In the genomic region with DNA sequence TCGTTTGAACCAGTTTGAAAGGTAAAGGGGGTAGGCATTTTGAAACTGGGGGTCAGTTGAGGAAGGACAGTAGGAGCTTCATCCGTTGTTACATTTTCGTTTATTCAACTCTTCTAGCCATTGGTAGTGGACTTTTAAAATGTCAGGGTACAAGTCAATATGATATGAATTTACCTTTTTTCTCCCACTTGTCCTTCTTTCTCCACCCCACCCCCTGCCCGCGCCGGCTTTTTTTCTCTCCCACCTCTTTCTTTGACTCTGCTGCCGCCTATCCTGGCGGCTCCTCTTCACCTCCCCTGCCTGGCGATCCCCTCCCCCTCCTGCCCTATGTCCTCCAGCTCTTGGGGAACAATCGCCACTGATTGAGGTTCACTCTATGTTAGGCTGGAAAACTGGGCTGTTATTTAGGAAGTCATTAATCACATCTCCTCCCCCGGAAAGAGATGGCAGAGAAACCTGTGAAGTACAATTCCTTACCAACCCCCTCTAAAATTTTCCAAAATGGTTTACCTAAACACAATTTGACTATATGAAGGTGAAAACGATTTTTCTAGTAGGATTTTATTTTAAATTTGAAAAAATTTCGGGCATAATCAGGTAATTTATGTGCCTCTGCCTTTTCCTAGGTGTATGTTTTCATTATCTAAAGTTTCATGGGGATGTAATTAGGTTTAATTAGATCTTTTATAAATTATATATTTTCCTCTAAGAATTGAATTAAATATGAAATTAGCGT, we compare ENCODE assay signal across 1 cellular context.
TF ChIP-seq lines count a peak whose summit lies in the region.

No MANE protein-coding gene starts in this region.

TF ChIP-seq in HepG2, 621 proteins besides CTCF, POLR2A, EP300 and RAD21 (continued from another document and continues in another):
- TF ChIP-seq REPIN1 (CRISPR knock-in tag; IDR thresholded peaks at IDR 0.05; ENCODE audit: borderline replicate concordance, low read depth): no peak
- TF ChIP-seq ZNF772 (CRISPR knock-in tag; IDR thresholded peaks at IDR 0.05): no peak
- 0 out of 2 replicates have a peak, but pooled peaks have one; percentile 10 for TF ChIP-seq GABPB1 (CRISPR knock-in tag; IDR thresholded peaks at IDR 0.05)
- TF ChIP-seq, protein P1, sequence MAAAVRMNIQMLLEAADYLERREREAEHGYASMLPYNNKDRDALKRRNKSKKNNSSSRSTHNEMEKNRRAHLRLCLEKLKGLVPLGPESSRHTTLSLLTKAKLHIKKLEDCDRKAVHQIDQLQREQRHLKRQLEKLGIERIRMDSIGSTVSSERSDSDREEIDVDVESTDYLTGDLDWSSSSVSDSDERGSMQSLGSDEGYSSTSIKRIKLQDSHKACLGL (CRISPR knock-in tag; IDR thresholded peaks at IDR 0.05): no peak
- no peak for TF ChIP-seq FOXK2 (IDR thresholded peaks at IDR 0.05)
- TF ChIP-seq, protein P2, sequence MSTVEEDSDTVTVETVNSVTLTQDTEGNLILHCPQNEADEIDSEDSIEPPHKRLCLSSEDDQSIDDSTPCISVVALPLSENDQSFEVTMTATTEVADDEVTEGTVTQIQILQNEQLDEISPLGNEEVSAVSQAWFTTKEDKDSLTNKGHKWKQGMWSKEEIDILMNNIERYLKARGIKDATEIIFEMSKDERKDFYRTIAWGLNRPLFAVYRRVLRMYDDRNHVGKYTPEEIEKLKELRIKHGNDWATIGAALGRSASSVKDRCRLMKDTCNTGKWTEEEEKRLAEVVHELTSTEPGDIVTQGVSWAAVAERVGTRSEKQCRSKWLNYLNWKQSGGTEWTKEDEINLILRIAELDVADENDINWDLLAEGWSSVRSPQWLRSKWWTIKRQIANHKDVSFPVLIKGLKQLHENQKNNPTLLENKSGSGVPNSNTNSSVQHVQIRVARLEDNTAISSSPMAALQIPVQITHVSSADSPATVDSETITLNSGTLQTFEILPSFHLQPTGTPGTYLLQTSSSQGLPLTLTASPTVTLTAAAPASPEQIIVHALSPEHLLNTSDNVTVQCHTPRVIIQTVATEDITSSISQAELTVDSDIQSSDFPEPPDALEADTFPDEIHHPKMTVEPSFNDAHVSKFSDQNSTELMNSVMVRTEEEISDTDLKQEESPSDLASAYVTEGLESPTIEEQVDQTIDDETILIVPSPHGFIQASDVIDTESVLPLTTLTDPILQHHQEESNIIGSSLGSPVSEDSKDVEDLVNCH (CRISPR knock-in tag; IDR thresholded peaks at IDR 0.05): no peak
- no peak for TF ChIP-seq TEAD2 (CRISPR knock-in tag; IDR thresholded peaks at IDR 0.05)
- peak; percentile 43 for TF ChIP-seq YY1 (IDR thresholded peaks at IDR 0.05; ENCODE audit: insufficient read depth, insufficient replicate concordance, low read depth, low read length)
- no peak for TF ChIP-seq ZNF451 (CRISPR knock-in tag; IDR thresholded peaks at IDR 0.05)
- peak; percentile 45; the same call in 1 of the 2 replicates for TF ChIP-seq ERF (CRISPR knock-in tag; IDR thresholded peaks at IDR 0.05)
- no peak for TF ChIP-seq NFE2L2 (IDR thresholded peaks at IDR 0.05; ENCODE audit: low read length)
- TF ChIP-seq FOXK1 (CRISPR knock-in tag; IDR thresholded peaks at IDR 0.05; ENCODE audit: borderline replicate concordance, low read depth): no peak
- TF ChIP-seq, protein P3, sequence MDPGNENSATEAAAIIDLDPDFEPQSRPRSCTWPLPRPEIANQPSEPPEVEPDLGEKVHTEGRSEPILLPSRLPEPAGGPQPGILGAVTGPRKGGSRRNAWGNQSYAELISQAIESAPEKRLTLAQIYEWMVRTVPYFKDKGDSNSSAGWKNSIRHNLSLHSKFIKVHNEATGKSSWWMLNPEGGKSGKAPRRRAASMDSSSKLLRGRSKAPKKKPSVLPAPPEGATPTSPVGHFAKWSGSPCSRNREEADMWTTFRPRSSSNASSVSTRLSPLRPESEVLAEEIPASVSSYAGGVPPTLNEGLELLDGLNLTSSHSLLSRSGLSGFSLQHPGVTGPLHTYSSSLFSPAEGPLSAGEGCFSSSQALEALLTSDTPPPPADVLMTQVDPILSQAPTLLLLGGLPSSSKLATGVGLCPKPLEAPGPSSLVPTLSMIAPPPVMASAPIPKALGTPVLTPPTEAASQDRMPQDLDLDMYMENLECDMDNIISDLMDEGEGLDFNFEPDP (CRISPR knock-in tag; conservative IDR thresholded peaks at IDR 0.05): no peak
- TF ChIP-seq NFYC (CRISPR knock-in tag; IDR thresholded peaks at IDR 0.05): no peak
- no peak for TF ChIP-seq MTA1 (CRISPR knock-in tag; IDR thresholded peaks at IDR 0.05; ENCODE audit: borderline replicate concordance)
- TF ChIP-seq MAZ (IDR thresholded peaks at IDR 0.05; ENCODE audit: borderline replicate concordance, low read depth, low read length): no peak
- TF ChIP-seq MAZ (CRISPR knock-in tag; IDR thresholded peaks at IDR 0.05; ENCODE audit: low read depth): no peak; the same call in 1 of the 2 replicates
- TF ChIP-seq, protein P4, sequence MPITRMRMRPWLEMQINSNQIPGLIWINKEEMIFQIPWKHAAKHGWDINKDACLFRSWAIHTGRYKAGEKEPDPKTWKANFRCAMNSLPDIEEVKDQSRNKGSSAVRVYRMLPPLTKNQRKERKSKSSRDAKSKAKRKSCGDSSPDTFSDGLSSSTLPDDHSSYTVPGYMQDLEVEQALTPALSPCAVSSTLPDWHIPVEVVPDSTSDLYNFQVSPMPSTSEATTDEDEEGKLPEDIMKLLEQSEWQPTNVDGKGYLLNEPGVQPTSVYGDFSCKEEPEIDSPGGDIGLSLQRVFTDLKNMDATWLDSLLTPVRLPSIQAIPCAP (CRISPR knock-in tag; IDR thresholded peaks at IDR 0.05; ENCODE audit: low read depth): no peak
- TF ChIP-seq FOXA3 (CRISPR knock-in tag; IDR thresholded peaks at IDR 0.05): no peak
- TF ChIP-seq HES4 (CRISPR knock-in tag; IDR thresholded peaks at IDR 0.05; ENCODE audit: borderline replicate concordance): no peak
- TF ChIP-seq ZMYM3 (CRISPR knock-in tag; IDR thresholded peaks at IDR 0.05): no peak
- TF ChIP-seq NR3C1 (CRISPR knock-in tag; IDR thresholded peaks at IDR 0.05): no peak
- TF ChIP-seq, protein P5, sequence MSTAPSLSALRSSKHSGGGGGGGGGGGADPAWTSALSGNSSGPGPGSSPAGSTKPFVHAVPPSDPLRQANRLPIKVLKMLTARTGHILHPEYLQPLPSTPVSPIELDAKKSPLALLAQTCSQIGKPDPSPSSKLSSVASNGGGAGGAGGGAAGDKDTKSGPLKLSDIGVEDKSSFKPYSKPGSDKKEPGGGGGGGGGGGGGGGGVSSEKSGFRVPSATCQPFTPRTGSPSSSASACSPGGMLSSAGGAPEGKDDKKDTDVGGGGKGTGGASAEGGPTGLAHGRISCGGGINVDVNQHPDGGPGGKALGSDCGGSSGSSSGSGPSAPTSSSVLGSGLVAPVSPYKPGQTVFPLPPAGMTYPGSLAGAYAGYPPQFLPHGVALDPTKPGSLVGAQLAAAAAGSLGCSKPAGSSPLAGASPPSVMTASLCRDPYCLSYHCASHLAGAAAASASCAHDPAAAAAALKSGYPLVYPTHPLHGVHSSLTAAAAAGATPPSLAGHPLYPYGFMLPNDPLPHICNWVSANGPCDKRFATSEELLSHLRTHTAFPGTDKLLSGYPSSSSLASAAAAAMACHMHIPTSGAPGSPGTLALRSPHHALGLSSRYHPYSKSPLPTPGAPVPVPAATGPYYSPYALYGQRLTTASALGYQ (CRISPR knock-in tag; IDR thresholded peaks at IDR 0.05): 0 out of 2 replicates have a peak, but pooled peaks have one; percentile 25
- peak in 1 of 2 experiments; percentile 24; a peak in 1 of 4 replicates for TF ChIP-seq KLF16 (CRISPR knock-in tag; IDR thresholded peaks at IDR 0.05)
- TF ChIP-seq NR2F6 (IDR thresholded peaks at IDR 0.05): peak; percentile 42; the same call in 1 of the 2 replicates
- peak; percentile 50; the same call in 1 of the 2 replicates for TF ChIP-seq NR2F6 (CRISPR knock-in tag; IDR thresholded peaks at IDR 0.05)
- TF ChIP-seq, protein P6, sequence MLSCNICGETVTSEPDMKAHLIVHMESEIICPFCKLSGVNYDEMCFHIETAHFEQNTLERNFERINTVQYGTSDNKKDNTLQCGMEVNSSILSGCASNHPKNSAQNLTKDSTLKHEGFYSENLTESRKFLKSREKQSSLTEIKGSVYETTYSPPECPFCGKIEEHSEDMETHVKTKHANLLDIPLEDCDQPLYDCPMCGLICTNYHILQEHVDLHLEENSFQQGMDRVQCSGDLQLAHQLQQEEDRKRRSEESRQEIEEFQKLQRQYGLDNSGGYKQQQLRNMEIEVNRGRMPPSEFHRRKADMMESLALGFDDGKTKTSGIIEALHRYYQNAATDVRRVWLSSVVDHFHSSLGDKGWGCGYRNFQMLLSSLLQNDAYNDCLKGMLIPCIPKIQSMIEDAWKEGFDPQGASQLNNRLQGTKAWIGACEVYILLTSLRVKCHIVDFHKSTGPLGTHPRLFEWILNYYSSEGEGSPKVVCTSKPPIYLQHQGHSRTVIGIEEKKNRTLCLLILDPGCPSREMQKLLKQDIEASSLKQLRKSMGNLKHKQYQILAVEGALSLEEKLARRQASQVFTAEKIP (CRISPR knock-in tag; IDR thresholded peaks at IDR 0.05; ENCODE audit: borderline replicate concordance): no peak
- no peak for TF ChIP-seq ZFP90 (CRISPR knock-in tag; IDR thresholded peaks at IDR 0.05; ENCODE audit: borderline replicate concordance)
- no peak for TF ChIP-seq FOXA1 (IDR thresholded peaks at IDR 0.05)
- TF ChIP-seq FOXA1 (CRISPR knock-in tag; IDR thresholded peaks at IDR 0.05): no peak
- TF ChIP-seq SRSF1 (optimal IDR thresholded peaks at IDR 0.05; ENCODE audit: low read depth, low read length): no peak
- peak; percentile 59; the same call in 1 of the 2 replicates for TF ChIP-seq PHF21A (CRISPR knock-in tag; IDR thresholded peaks at IDR 0.05)
- TF ChIP-seq ZNF563 (CRISPR knock-in tag; IDR thresholded peaks at IDR 0.05): no peak
- TF ChIP-seq, protein P7, sequence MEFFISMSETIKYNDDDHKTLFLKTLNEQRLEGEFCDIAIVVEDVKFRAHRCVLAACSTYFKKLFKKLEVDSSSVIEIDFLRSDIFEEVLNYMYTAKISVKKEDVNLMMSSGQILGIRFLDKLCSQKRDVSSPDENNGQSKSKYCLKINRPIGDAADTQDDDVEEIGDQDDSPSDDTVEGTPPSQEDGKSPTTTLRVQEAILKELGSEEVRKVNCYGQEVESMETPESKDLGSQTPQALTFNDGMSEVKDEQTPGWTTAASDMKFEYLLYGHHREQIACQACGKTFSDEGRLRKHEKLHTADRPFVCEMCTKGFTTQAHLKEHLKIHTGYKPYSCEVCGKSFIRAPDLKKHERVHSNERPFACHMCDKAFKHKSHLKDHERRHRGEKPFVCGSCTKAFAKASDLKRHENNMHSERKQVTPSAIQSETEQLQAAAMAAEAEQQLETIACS (CRISPR knock-in tag; IDR thresholded peaks at IDR 0.05): no peak
- no peak for TF ChIP-seq SP2 (CRISPR knock-in tag; IDR thresholded peaks at IDR 0.05)
- no peak for TF ChIP-seq ZNF773 (CRISPR knock-in tag; IDR thresholded peaks at IDR 0.05; ENCODE audit: borderline replicate concordance)
- TF ChIP-seq KDM5A (IDR thresholded peaks at IDR 0.05; ENCODE audit: borderline replicate concordance, low read length): no peak
- no peak for TF ChIP-seq STAT5B (CRISPR knock-in tag; IDR thresholded peaks at IDR 0.05)
- TF ChIP-seq WIZ (CRISPR knock-in tag; IDR thresholded peaks at IDR 0.05): no peak
- TF ChIP-seq, protein P8, sequence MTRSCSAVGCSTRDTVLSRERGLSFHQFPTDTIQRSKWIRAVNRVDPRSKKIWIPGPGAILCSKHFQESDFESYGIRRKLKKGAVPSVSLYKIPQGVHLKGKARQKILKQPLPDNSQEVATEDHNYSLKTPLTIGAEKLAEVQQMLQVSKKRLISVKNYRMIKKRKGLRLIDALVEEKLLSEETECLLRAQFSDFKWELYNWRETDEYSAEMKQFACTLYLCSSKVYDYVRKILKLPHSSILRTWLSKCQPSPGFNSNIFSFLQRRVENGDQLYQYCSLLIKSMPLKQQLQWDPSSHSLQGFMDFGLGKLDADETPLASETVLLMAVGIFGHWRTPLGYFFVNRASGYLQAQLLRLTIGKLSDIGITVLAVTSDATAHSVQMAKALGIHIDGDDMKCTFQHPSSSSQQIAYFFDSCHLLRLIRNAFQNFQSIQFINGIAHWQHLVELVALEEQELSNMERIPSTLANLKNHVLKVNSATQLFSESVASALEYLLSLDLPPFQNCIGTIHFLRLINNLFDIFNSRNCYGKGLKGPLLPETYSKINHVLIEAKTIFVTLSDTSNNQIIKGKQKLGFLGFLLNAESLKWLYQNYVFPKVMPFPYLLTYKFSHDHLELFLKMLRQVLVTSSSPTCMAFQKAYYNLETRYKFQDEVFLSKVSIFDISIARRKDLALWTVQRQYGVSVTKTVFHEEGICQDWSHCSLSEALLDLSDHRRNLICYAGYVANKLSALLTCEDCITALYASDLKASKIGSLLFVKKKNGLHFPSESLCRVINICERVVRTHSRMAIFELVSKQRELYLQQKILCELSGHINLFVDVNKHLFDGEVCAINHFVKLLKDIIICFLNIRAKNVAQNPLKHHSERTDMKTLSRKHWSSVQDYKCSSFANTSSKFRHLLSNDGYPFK (CRISPR knock-in tag; IDR thresholded peaks at IDR 0.05; ENCODE audit: borderline replicate concordance): no peak
- TF ChIP-seq MXI1 (IDR thresholded peaks at IDR 0.05; ENCODE audit: borderline replicate concordance, low read depth, low read length): no peak
- TF ChIP-seq, protein P9, sequence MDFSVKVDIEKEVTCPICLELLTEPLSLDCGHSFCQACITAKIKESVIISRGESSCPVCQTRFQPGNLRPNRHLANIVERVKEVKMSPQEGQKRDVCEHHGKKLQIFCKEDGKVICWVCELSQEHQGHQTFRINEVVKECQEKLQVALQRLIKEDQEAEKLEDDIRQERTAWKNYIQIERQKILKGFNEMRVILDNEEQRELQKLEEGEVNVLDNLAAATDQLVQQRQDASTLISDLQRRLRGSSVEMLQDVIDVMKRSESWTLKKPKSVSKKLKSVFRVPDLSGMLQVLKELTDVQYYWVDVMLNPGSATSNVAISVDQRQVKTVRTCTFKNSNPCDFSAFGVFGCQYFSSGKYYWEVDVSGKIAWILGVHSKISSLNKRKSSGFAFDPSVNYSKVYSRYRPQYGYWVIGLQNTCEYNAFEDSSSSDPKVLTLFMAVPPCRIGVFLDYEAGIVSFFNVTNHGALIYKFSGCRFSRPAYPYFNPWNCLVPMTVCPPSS (IDR thresholded peaks at IDR 0.05): no peak
- peak; percentile 50 for TF ChIP-seq XRCC5 (optimal IDR thresholded peaks at IDR 0.05; ENCODE audit: low read length)
- peak; percentile 37 for TF ChIP-seq TEAD3 (CRISPR knock-in tag; optimal IDR thresholded peaks at IDR 0.05; ENCODE audit: borderline replicate concordance)
- TF ChIP-seq ZNF546 (CRISPR knock-in tag; conservative IDR thresholded peaks at IDR 0.05): no peak
- no peak for TF ChIP-seq NCOA1 (CRISPR knock-in tag; IDR thresholded peaks at IDR 0.05)
